Comparison of ENCODE assay signal across 16 cellular contexts in the genomic region with DNA sequence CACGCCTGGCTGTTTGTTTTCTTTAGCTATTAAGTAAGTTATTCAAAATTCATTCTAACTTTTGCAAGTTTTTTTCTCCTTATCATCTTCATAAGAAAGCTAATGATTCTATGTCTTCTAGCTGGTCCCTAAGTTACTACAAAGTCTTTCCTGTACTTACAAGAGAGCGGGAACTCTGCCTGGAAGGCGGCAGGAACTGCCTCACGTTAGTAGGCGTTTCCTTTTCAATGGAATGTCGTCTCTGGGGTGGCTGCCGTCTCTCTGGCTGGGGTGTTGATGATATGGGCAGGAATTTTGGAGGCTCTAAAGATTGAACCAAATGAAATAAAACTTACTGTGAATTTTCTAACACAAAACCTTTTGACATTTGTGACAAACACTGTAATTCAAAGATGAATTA. TPM values are rescaled to one million over a fixed set of nuclear protein-coding genes. Genes with fewer than 3 reads are reported as not detected.
DNase-seq lines count a peak whose midpoint lies in the region; ATAC-seq, FAIRE-seq and TF ChIP-seq lines count a peak whose summit lies in the region.
"Had no signal": no experiment of that assay in that cellular context is flagged by ENCODE, and none has a peak within 500 bp of the region (broad histone marks: within the 10 kb centered on the region; RNA-seq: fewer than 3 reads in every experiment).

No MANE protein-coding gene starts in this region.

- CTCF ChIA-PET in HepG2 (lab: Yijun Ruan, JAX; ENCODE audit: low intra/inter-chr PET ratio, low total read pairs), result no interaction called here

- no peak for ATAC-seq in HepG2
- ATAC-seq in right lobe of liver, result peak; percentile 33 to 57 (median 42)
- ATAC-seq in HG03159 (IDR thresholded peaks at IDR 0.05; ENCODE audit: unreplicated experiment), result no peak
- ATAC-seq in HG03439 (IDR thresholded peaks at IDR 0.05; ENCODE audit: unreplicated experiment), result no peak
- ATAC-seq in HG02840 (IDR thresholded peaks at IDR 0.05; ENCODE audit: low FRiP score, unreplicated experiment), result no peak

- H3K4me3 ChIP-seq in liver (ENCODE audit: low read depth in 1 of 3, low read length in 3 of 3) (no peak overlapping the region), HepG2 (replicated peaks in 1 of 3; ENCODE audit: insufficient read depth in 1 of 3, low read depth in 2 of 3, low read length in 3 of 3) (no peak overlapping the region), right lobe of liver (no peak overlapping the region)

- H3K4me3 Mint-ChIP-seq in endothelial cell (ENCODE audit: unreplicated experiment), result no peak overlapping the region
- H3K4me3 Mint-ChIP-seq: B cell; CD4-positive, alpha-beta memory T cell had no signal

- H3K27ac Mint-ChIP-seq in endothelial cell (ENCODE audit: unreplicated experiment), result peak overlapping the region; percentile 17
- H3K27ac Mint-ChIP-seq: B cell; CD4-positive, alpha-beta memory T cell had no signal

- peaks cover 18% of the 10 kb centered on the region for H3K36me3 Mint-ChIP-seq in endothelial cell (ENCODE audit: low read depth, unreplicated experiment)
- H3K36me3 Mint-ChIP-seq: CD4-positive, alpha-beta memory T cell had no signal

- H3K9me3 ChIP-seq in liver (ENCODE audit: control insufficient read depth in 4 of 4, low read length in 3 of 4) (no peaks in the 10 kb centered on the region), HepG2 (ENCODE audit: low read length) (no peaks in the 10 kb centered on the region), right lobe of liver (no peaks in the 10 kb centered on the region)

- H3K4me2 ChIP-seq in HepG2 (ENCODE audit: low read depth, low read length), result no peak overlapping the region

- H3K9ac ChIP-seq in liver (ENCODE audit: low read depth in 1 of 2, low read length in 2 of 2) (no peak overlapping the region), HepG2 (ENCODE audit: insufficient read depth, low read depth, low read length) (no peak overlapping the region)

- H3K27ac ChIP-seq in liver (ENCODE audit: low read depth in 1 of 2, low read length in 2 of 2) (no peak overlapping the region), HepG2 (ENCODE audit: extremely low read length, insufficient read depth, low read length) (no peak overlapping the region), right lobe of liver (no peak overlapping the region)
- H3K27ac ChIP-seq: C4-2B had no signal

- H3K4me1 Mint-ChIP-seq in endothelial cell (ENCODE audit: unreplicated experiment), result peaks cover 17% of the 10 kb centered on the region
- H3K4me1 Mint-ChIP-seq: B cell; CD4-positive, alpha-beta memory T cell had no signal

- 84% methylated on average over 7 of the region's 7 CpGs for whole genome bisulfite sequencing in liver
- 90% methylated on average over 7 of the region's 7 CpGs for WGBS in HepG2 (ENCODE audit: low lambda C conversion rate)
- WGBS in right lobe of liver (ENCODE audit: insufficient coverage, low coverage, low lambda C conversion rate, missing lambda C conversion rate), result 71% methylated on average over 6 of the region's 7 CpGs

- no peaks in the 10 kb centered on the region for H3K9me3 Mint-ChIP-seq in endothelial cell (ENCODE audit: unreplicated experiment)
- H3K9me3 Mint-ChIP-seq: CD4-positive, alpha-beta memory T cell had no signal

- no peak for TF ChIP-seq RAD21 in liver (IDR thresholded peaks at IDR 0.05)
- no peak for TF ChIP-seq RAD21 in HepG2 (CRISPR knock-in tag; IDR thresholded peaks at IDR 0.05)

- no peaks in the 10 kb centered on the region for H3K79me2 ChIP-seq in HepG2 (ENCODE audit: insufficient read depth, low read length)

- no peaks in the 10 kb centered on the region for H4K20me1 ChIP-seq in HepG2 (ENCODE audit: insufficient read depth, low read length)

- H3K36me3 ChIP-seq in liver (ENCODE audit: control insufficient read depth in 4 of 4, insufficient read depth in 3 of 4, low read depth in 1 of 4, low read length in 3 of 4) (peaks cover 0 to 14% (median 1%) of the 10 kb centered on the region in 4 donors), HepG2 (replicated peaks in 1 of 2; ENCODE audit: control insufficient read depth in 1 of 2, insufficient read depth in 2 of 2, low read length in 2 of 2) (peaks cover 1 to 11% of the 10 kb centered on the region in 2 experiments; a peak in 4 of 5 replicates), right lobe of liver (no peaks in the 10 kb centered on the region)

- TF ChIP-seq CTCF in liver (IDR thresholded peaks at IDR 0.05; ENCODE audit: low read depth, low read length, missing input control) (no peak), HepG2 (CRISPR knock-in tag; IDR thresholded peaks at IDR 0.05) (no peak), endothelial cell (IDR thresholded peaks at IDR 0.05; ENCODE audit: unreplicated experiment) (no peak), right lobe of liver (IDR thresholded peaks at IDR 0.05) (no peak)

- in situ Hi-C loops in HepG2 (cut with HindIII; ENCODE audit: extremely low pct_ligation_motif_present, low pct_unique_long_range_greater_than_20kb), result no loop called here

- H3K27me3 Mint-ChIP-seq in endothelial cell (ENCODE audit: unreplicated experiment), result peaks cover 7% of the 10 kb centered on the region
- H3K27me3 Mint-ChIP-seq: B cell; CD4-positive, alpha-beta memory T cell had no signal

- H3K4me1 ChIP-seq in liver (ENCODE audit: control insufficient read depth in 4 of 4, insufficient read depth in 4 of 4, low read length in 3 of 4) (peaks cover 0 to 4% (median 0%) of the 10 kb centered on the region in 4 donors), HepG2 (ENCODE audit: insufficient read depth, low read length) (peaks cover 24% of the 10 kb centered on the region), right lobe of liver (no peaks in the 10 kb centered on the region)

- TF ChIP-seq POLR2A in HepG2 (IDR thresholded peaks at IDR 0.05; ENCODE audit: insufficient read depth in 1 of 2, low read depth in 2 of 2, low read length in 2 of 2) (no peak), right lobe of liver (IDR thresholded peaks at IDR 0.05) (no peak)

- H2AFZ ChIP-seq in HepG2 (ENCODE audit: low read length), result no peak overlapping the region

- POLR2A ChIA-PET in HepG2 (lab: Yijun Ruan, JAX), result no interaction called here

- BruUV-seq in HepG2 (replicated peaks; lab: Mats Ljungman, UMichigan), result no TSS peak

- intact Hi-C loops in HepG2 (cut with micrococcal nuclease; ENCODE audit: unreplicated experiment) (loop anchor here (5.0 kb wide), 1 partner anchor 194 kb away; a partner anchor contains a TSS), right lobe of liver (cut with DNase I) (no loop called here)

- FAIRE-seq in HepG2 (lab: Jason Lieb, UNC), result no peak
- FAIRE-seq: G401.6, GM12891, HTR-8/SVneo had no signal

- no peaks in the 10 kb centered on the region for H3K27me3 ChIP-seq in liver (ENCODE audit: control insufficient read depth in 4 of 4, insufficient read depth in 4 of 4, low read length in 3 of 4)
- no peaks in the 10 kb centered on the region for H3K27me3 ChIP-seq in HepG2 (ENCODE audit: control insufficient read depth in 1 of 2, insufficient read depth in 2 of 2, low read length in 2 of 2)
- H3K27me3 ChIP-seq in right lobe of liver, result no peaks in the 10 kb centered on the region

- no peak for TF ChIP-seq EP300 in HepG2 (IDR thresholded peaks at IDR 0.05; ENCODE audit: low read depth in 2 of 2, low read length in 2 of 2)
- TF ChIP-seq EP300 in HepG2 (CRISPR knock-in tag; IDR thresholded peaks at IDR 0.05; ENCODE audit: borderline replicate concordance), result no peak

- DNase-seq in HepG2 (ENCODE audit: low spot score) (no peak), endothelial cell (ENCODE audit: low spot score) (peak; percentile 9), right lobe of liver (no peak)
- DNase-seq: ACHN; CD4-positive, alpha-beta memory T cell; DMS79; H7 had no signal

TF ChIP-seq in liver, 16 proteins besides CTCF, POLR2A, EP300 and RAD21:
- TF ChIP-seq NR2F2 (IDR thresholded peaks at IDR 0.05) (peak; percentile 31), EGR1 (IDR thresholded peaks at IDR 0.05; ENCODE audit: low read depth in 2 of 2) (no peak)

TF ChIP-seq in HepG2, 621 proteins besides CTCF, POLR2A, EP300 and RAD21 (continues in another document):
- TF ChIP-seq ZNF761 (CRISPR knock-in tag; conservative IDR thresholded peaks at IDR 0.05) (no peak), ZNF772 (CRISPR knock-in tag; IDR thresholded peaks at IDR 0.05) (no peak)
- TF ChIP-seq, protein P1, sequence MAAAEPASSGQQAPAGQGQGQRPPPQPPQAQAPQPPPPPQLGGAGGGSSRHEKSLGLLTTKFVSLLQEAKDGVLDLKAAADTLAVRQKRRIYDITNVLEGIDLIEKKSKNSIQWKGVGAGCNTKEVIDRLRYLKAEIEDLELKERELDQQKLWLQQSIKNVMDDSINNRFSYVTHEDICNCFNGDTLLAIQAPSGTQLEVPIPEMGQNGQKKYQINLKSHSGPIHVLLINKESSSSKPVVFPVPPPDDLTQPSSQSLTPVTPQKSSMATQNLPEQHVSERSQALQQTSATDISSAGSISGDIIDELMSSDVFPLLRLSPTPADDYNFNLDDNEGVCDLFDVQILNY (CRISPR knock-in tag; conservative IDR thresholded peaks at IDR 0.05), result no peak

RNA-seq across cellular contexts. Expression of a gene that starts 55.5 kb away (rescaled TPM):
- total RNA-seq in liver (under 1 TPM; 0.42 to 0.84 TPM), HepG2 (2016; rRNA removed; fragmentation: Illumina TruSeq; extraction: Trizol) (5.5 and 11.0 TPM in 2 replicates), endothelial cell (ENCODE audit: unreplicated experiment) (1.5 TPM), right lobe of liver (under 1 TPM in 4 of 6 experiments, not detected in 2; 0.19 to 0.62 (median 0.32) TPM)
- polyA plus RNA-seq in liver (under 1 TPM in 1 of 2 donors, not detected in 1; 0.09 TPM), HepG2 (2011; rRNA removed) (7.2 and 10.3 TPM in 2 replicates)
- total RNA-seq in HepG2 (2016; cell fraction: cytosol; rRNA removed; fragmentation: Illumina TruSeq; extraction: Trizol; ENCODE audit: low read depth), result 3.0 and 3.2 TPM in 2 replicates
- 4.3 and 10.9 TPM in 2 replicates for total RNA-seq in HepG2 (2016; cell fraction: insoluble cytoplasmic fraction; rRNA removed; fragmentation: Illumina TruSeq; extraction: Trizol)
- total RNA-seq in HepG2 (2016; cell fraction: membrane; rRNA removed; fragmentation: Illumina TruSeq; extraction: Trizol), result 3.0 and 4.4 TPM in 2 replicates
- 12.6 and 13.7 TPM in 2 replicates for total RNA-seq in HepG2 (2016; cell fraction: nucleus; rRNA removed; fragmentation: Illumina TruSeq; extraction: Trizol)
- polyA plus RNA-seq in HepG2 (2011; cell fraction: cytosol; rRNA removed), result 4.0 and 6.0 TPM in 2 replicates
- 61.8 and 73.7 TPM in 2 replicates for polyA plus RNA-seq in HepG2 (2011; cell fraction: nucleus; rRNA removed)
- polyA plus RNA-seq in HepG2 (2012), result 6.1 and 8.3 TPM in 2 replicates
- polyA plus RNA-seq in HepG2 (2016; cell fraction: cytosol; fragmentation: Illumina TruSeq; extraction: Trizol; ENCODE audit: low read depth), result 1.6 and 1.7 TPM in 2 replicates
- polyA plus RNA-seq in HepG2 (2016; cell fraction: insoluble cytoplasmic fraction; fragmentation: Illumina TruSeq; extraction: Trizol; ENCODE audit: low read depth), result 5.9 and 7.6 TPM in 2 replicates
- 2.1 and 2.3 TPM in 2 replicates for polyA plus RNA-seq in HepG2 (2016; cell fraction: membrane; fragmentation: Illumina TruSeq; extraction: Trizol; ENCODE audit: low read depth)
- polyA plus RNA-seq in HepG2 (2016; cell fraction: nucleus; fragmentation: Illumina TruSeq; extraction: Trizol; ENCODE audit: insufficient read depth, low read depth), result 42.6 and 45.2 TPM in 2 replicates
- 1.4 and 2.5 TPM in 2 replicates for polyA minus RNA-seq in HepG2 (2011; rRNA and poly(A)+ RNA removed; ENCODE audit: low replicate concordance)
- polyA minus RNA-seq in HepG2 (2011; cell fraction: cytosol; rRNA and poly(A)+ RNA removed), result 0.99 and 2.6 TPM in 2 replicates
- polyA minus RNA-seq in HepG2 (2011; cell fraction: nucleus; rRNA and poly(A)+ RNA removed), result 10.0 and 13.9 TPM in 2 replicates
- polyA plus RNA-seq: CD4-positive, alpha-beta memory T cell had no signal

Comparison
In these comparisons a context has a peak if more than half of its experiments do, and no peak if none do; other contexts are left out.
1. ATAC-seq: peak in right lobe of liver (4 of 4); none in HepG2 (single experiment), HG03159 (single experiment), HG03439 (single experiment) and HG02840 (single experiment).